In the genomic region with DNA sequence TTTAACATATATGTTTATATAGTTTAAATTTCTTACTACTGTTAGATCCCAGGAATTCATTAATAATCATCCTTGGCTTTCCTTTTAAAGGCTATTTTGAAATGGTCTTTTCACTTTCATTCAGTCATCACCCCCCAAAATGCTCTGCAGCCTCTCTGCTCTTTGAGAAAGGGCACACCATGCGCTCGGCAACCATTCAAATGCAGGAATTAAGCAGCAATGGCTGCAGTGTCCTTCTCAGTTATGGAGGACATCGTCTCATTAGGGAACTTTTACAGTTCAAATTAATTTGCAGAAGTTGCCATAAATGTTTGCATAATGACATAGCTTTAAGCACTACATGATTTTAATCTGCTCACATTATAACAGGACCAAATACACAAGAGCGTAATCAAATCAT, we compare ENCODE assay signal across 26 cellular contexts. TPM values are rescaled to one million over a fixed set of nuclear protein-coding genes. Genes with fewer than 3 reads are reported as not detected.
"Had no signal": no experiment of that assay in that cellular context is flagged by ENCODE, and none has a peak within 500 bp of the region (broad histone marks: within the 10 kb centered on the region; RNA-seq: fewer than 3 reads in every experiment).

No MANE protein-coding gene starts in this region.

- H3K9me3 Mint-ChIP-seq: naive thymus-derived CD4-positive, alpha-beta T cell; nephron progenitor cell; stimulated activated memory B cell treated with anti-CD40 and anti-IgM and Interleukin-4, amounts not matched to agents 10 μg/mL and 1 μg/mL and 100 μg/mL, for 72 hours; stimulated activated naive CD8-positive, alpha-beta T cell treated with anti-CD3 and anti-CD28 coated beads, Interleukin-15, amount 100 ng/mL, for 72 hours had no signal

- H2AFZ ChIP-seq: parathyroid adenoma had no signal

- ATAC-seq: esophagus mucosa; gastrocnemius medialis; naive thymus-derived CD4-positive, alpha-beta T cell; sciatic nerve; stimulated activated memory B cell treated with anti-CD40 and anti-IgM and Interleukin-4, amounts not matched to agents 10 μg/mL and 1 μg/mL and 100 μg/mL, for 72 hours; stimulated activated naive CD8-positive, alpha-beta T cell treated with anti-CD3 and anti-CD28 coated beads, Interleukin-15, amount 100 ng/mL, for 72 hours had no signal

- H3K27me3 Mint-ChIP-seq: naive thymus-derived CD4-positive, alpha-beta T cell; stimulated activated memory B cell treated with anti-CD40 and anti-IgM and Interleukin-4, amounts not matched to agents 10 μg/mL and 1 μg/mL and 100 μg/mL, for 72 hours; stimulated activated naive CD8-positive, alpha-beta T cell treated with anti-CD3 and anti-CD28 coated beads, Interleukin-15, amount 100 ng/mL, for 72 hours had no signal

- H3K9me3 ChIP-seq: gastrocnemius medialis, heart right ventricle, psoas muscle, spleen, testis, tibial nerve had no signal

- FAIRE-seq: islet of Langerhans had no signal

- H3K4me3 ChIP-seq: dorsolateral prefrontal cortex, gastrocnemius medialis, heart right ventricle, psoas muscle, spleen, testis, tibial nerve had no signal

- DNase-seq: cortex of kidney; dorsolateral prefrontal cortex; effector CD8-positive, alpha-beta T cell; gastrocnemius medialis; heart right ventricle; hypothalamus; kidney glomerular epithelial cell; mammary epithelial cell; naive thymus-derived CD4-positive, alpha-beta T cell; nephron progenitor cell; psoas muscle; retina; spleen; stimulated activated CD4-positive, alpha-beta T cell treated with anti-CD3 and anti-CD28 coated beads, Interleukin-15, amount 100 ng/mL, for 24 hours; stimulated activated CD4-positive, alpha-beta T cell treated with anti-CD3 and anti-CD28 coated beads, Interleukin-1b, Interleukin-23, amount 100 ng/mL, for 48 hours; stimulated activated CD4-positive, alpha-beta T cell treated with anti-CD3 and anti-CD28 coated beads, Interleukin-4, amount 100 ng/mL, for 24 hours; stimulated activated naive CD8-positive, alpha-beta T cell treated with anti-CD3 and anti-CD28 coated beads, Interleukin-15, amount 100 ng/mL, for 72 hours; testis had no signal

- H3K9ac ChIP-seq: parathyroid adenoma had no signal

- H3K27ac Mint-ChIP-seq: nephron progenitor cell; stimulated activated memory B cell treated with anti-CD40 and anti-IgM and Interleukin-4, amounts not matched to agents 10 μg/mL and 1 μg/mL and 100 μg/mL, for 72 hours had no signal

- H3K4me3 Mint-ChIP-seq: naive thymus-derived CD4-positive, alpha-beta T cell; nephron progenitor cell; stimulated activated memory B cell treated with anti-CD40 and anti-IgM and Interleukin-4, amounts not matched to agents 10 μg/mL and 1 μg/mL and 100 μg/mL, for 72 hours; stimulated activated naive CD8-positive, alpha-beta T cell treated with anti-CD3 and anti-CD28 coated beads, Interleukin-15, amount 100 ng/mL, for 72 hours had no signal

- H3K27ac ChIP-seq: gastrocnemius medialis, parathyroid adenoma, psoas muscle, spleen, testis, tibial nerve had no signal

- H3K27me3 ChIP-seq: dorsolateral prefrontal cortex, gastrocnemius medialis, heart right ventricle, spleen, testis, tibial nerve had no signal

RNA-seq across cellular contexts. Expression of a gene that starts 6.3 kb away (rescaled TPM):
- total RNA-seq: esophagus mucosa, fibroblast of villous mesenchyme, mammary epithelial cell, ureter had no signal
